Comparison of ENCODE assay signal across 21 cellular contexts in the genomic region with DNA sequence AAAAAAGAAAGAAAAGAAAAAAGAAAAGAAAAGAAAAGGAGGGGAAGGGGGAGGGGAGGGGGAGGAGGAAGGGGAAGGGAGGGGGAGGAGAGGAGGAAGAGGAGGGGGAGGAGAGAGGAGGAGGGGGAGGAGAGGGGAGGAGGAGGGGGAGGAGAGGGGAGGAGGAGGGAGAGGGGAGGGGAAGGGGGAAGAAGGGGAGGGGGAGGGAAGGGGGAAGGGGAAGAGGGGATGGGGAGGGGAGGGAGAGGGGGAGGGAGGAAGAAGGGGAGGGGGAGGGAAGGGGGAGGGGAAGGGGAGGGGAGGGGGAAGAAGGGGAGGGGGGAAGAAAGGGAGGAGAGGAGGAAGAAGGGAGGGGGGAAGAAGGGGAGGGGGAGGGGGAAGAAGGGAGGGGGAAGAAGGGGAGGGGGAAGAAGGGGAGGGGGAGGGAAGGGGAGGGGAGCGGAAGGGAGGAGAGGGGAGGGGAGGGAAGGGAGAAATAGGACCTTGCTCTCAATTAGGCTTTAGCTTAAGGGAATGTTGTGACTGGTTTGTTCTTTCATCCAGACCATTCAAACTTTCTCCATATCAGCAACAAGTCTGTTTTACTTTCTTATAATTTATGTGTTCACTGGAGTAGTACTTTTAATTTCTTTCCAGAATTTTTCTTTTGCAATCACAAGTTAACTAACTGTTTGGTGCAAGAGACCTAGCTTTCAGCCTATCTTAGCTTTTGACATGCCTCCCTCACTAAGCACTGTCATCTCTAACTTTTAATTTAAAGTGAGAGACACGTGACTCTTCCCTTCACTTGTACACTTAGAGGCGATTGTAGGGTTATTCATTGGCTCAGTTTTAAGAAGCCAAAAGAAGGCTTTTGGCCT.
"Had no signal": no experiment of that assay in that cellular context is flagged by ENCODE, and none has a peak within 500 bp of the region (broad histone marks: within the 10 kb centered on the region; RNA-seq: fewer than 3 reads in every experiment).

No MANE protein-coding gene starts in this region.

- H3K9me3 Mint-ChIP-seq: neural crest cell; stimulated activated naive CD8-positive, alpha-beta T cell treated with anti-CD3 and anti-CD28 coated beads, Interleukin-15, Interleukin-2, amounts not matched to agents 100 ng/mL and 50 ng/mL, for 24 hours had no signal

- H3K27me3 Mint-ChIP-seq: stimulated activated memory B cell treated with anti-CD40 and anti-IgM and Interleukin-4, amounts not matched to agents 10 μg/mL and 1 μg/mL and 100 μg/mL, for 72 hours; stimulated activated naive CD8-positive, alpha-beta T cell treated with anti-CD3 and anti-CD28 coated beads, Interleukin-15, Interleukin-2, amounts not matched to agents 100 ng/mL and 50 ng/mL, for 24 hours had no signal

- H3K36me3 Mint-ChIP-seq: naive thymus-derived CD8-positive, alpha-beta T cell; stimulated activated memory B cell treated with anti-CD40 and anti-IgM and Interleukin-4, amounts not matched to agents 10 μg/mL and 1 μg/mL and 100 μg/mL, for 72 hours had no signal

- H3K4me3 Mint-ChIP-seq: naive thymus-derived CD8-positive, alpha-beta T cell; neural crest cell; stimulated activated memory B cell treated with anti-CD40 and anti-IgM and Interleukin-4, amounts not matched to agents 10 μg/mL and 1 μg/mL and 100 μg/mL, for 72 hours; stimulated activated naive CD8-positive, alpha-beta T cell treated with anti-CD3 and anti-CD28 coated beads, Interleukin-15, Interleukin-2, amounts not matched to agents 100 ng/mL and 50 ng/mL, for 24 hours had no signal

- H3K27ac ChIP-seq: coronary artery, dorsolateral prefrontal cortex, heart left ventricle, ovary, spleen, tibial artery, upper lobe of right lung, vagina had no signal

- H3K27ac Mint-ChIP-seq: stimulated activated memory B cell treated with anti-CD40 and anti-IgM and Interleukin-4, amounts not matched to agents 10 μg/mL and 1 μg/mL and 100 μg/mL, for 72 hours; stimulated activated naive CD8-positive, alpha-beta T cell treated with anti-CD3 and anti-CD28 coated beads, Interleukin-15, Interleukin-2, amounts not matched to agents 100 ng/mL and 50 ng/mL, for 24 hours had no signal

- DNase-seq: dorsolateral prefrontal cortex; effector CD8-positive, alpha-beta T cell; foreskin melanocyte; heart left ventricle; hippocampal formation; left colon; mesendoderm; naive thymus-derived CD8-positive, alpha-beta T cell; ovary; right cardiac atrium; spleen; stimulated activated CD4-positive, alpha-beta T cell treated with anti-CD3 and anti-CD28 coated beads, Interleukin-15, amount 100 ng/mL, for 24 hours; stimulated activated CD4-positive, alpha-beta T cell treated with anti-CD3 and anti-CD28 coated beads, Interleukin-1b, Interleukin-23, amount 100 ng/mL, for 48 hours; stimulated activated CD4-positive, alpha-beta T cell treated with anti-CD3 and anti-CD28 coated beads, Interleukin-4, amount 100 ng/mL, for 24 hours; tibial artery; upper lobe of right lung had no signal

- H3K9me3 ChIP-seq: heart left ventricle, ovary, spleen, tibial artery, upper lobe of right lung, vagina had no signal

- ATAC-seq: heart left ventricle; left colon; naive thymus-derived CD8-positive, alpha-beta T cell; right cardiac atrium; stimulated activated memory B cell treated with anti-CD40 and anti-IgM and Interleukin-4, amounts not matched to agents 10 μg/mL and 1 μg/mL and 100 μg/mL, for 72 hours; upper lobe of right lung had no signal

- H3K27me3 ChIP-seq: dorsolateral prefrontal cortex, heart left ventricle, ovary, spleen, tibial artery, upper lobe of right lung, vagina had no signal

- H3K4me1 ChIP-seq: spleen, upper lobe of right lung had no signal

- H3K4me3 ChIP-seq: coronary artery, dorsolateral prefrontal cortex, heart left ventricle, ovary, spleen, tibial artery, upper lobe of right lung, vagina had no signal

- H3K4me1 Mint-ChIP-seq: stimulated activated memory B cell treated with anti-CD40 and anti-IgM and Interleukin-4, amounts not matched to agents 10 μg/mL and 1 μg/mL and 100 μg/mL, for 72 hours had no signal

- H3K36me3 ChIP-seq: heart left ventricle, ovary, spleen, tibial artery, upper lobe of right lung, vagina had no signal
